Comparison of ENCODE assay signal across 8 cellular contexts in the genomic region with DNA sequence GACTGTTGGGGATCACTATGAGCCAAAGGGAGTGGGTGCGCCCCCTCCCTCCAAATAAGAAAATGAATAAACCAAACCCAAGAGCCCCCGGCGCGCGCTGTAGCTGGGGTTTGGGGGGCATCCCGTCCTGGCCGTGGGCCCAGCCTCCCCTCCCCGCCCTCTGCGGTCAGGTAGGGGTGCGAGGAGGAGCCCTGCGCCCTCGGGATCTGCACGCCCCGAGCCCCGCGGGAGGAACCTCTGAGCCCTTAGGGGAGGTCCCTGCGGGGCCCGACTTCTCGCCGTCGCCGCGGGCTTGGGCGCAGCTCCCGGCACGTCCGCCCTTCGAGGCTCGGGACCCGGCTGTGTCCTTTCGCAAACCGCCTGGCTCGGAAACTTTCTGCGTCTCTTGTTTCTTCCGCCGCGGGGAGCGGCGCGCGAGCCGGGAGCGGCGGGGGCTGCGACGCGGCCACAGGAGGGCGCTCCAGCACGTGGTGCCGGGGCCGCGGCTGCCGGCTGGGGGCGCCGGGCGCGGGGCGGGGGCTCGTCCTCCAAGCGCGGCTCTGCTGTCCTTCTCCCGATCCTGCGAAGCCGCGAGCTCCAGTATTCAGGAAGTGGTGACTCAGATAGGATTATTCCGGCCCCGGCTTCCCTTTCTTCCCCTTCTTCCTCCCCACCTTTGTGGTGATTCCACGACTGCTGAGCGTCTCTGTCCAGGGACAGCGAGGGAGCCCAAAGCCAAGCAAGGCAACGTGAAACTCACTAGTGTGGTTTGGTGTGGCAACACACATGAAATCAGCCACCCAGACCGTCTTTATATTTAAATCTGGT. TPM values are rescaled to one million over a fixed set of nuclear protein-coding genes. Genes with fewer than 3 reads are reported as not detected.
A peak's percentile ranks its signal among the peaks of the same experiment; 100 is the strongest.
DNase-seq lines count a peak whose midpoint lies in the region; ATAC-seq and TF ChIP-seq lines count a peak whose summit lies in the region.

No MANE protein-coding gene starts in this region.

- CTCF ChIA-PET in CD4-positive, alpha-beta memory T cell (lab: Charles Lee; ENCODE audit: partially characterized antibody), result interaction anchor here (0.8 to 29.3 kb wide), 33 partner anchors 10 to 309 kb away, joined by 3 to 605 read pairs (median 7); partner anchors contain the start of gene PSMD12
- CTCF ChIA-PET in SK-N-SH (lab: Yijun Ruan, JAX), result interaction anchor here (0.6 to 10.1 kb wide), 106 partner anchors 10 to 1489 kb away, joined by 3 to 284 read pairs (median 5); partner anchors contain the start of genes NOL11 and PSMD12

- peaks cover 13 to 29% of the 10 kb centered on the region in 2 donors for H3K36me3 Mint-ChIP-seq in CD4-positive, alpha-beta memory T cell
- peaks cover 12% of the 10 kb centered on the region for H3K36me3 Mint-ChIP-seq in type B pancreatic cell

- H3K4me1 ChIP-seq in CD4-positive, alpha-beta memory T cell (ENCODE audit: insufficient read depth, low read length), result peaks cover 64% of the 10 kb centered on the region
- peaks cover 22% of the 10 kb centered on the region for H3K4me1 ChIP-seq in MM.1S (ENCODE audit: low read length)
- peaks cover 16 to 21% of the 10 kb centered on the region in 2 experiments; a peak in 3 of 4 replicates for H3K4me1 ChIP-seq in SK-N-SH (ENCODE audit: control insufficient read depth in 1 of 2, insufficient read depth in 2 of 2, low read depth in 1 of 2, low read length in 1 of 2)

- H3K27me3 ChIP-seq in CD4-positive, alpha-beta memory T cell (ENCODE audit: insufficient read depth, low read length), result no peaks in the 10 kb centered on the region
- H3K27me3 ChIP-seq in MM.1S (replicated peaks; ENCODE audit: insufficient read depth, low read length), result no peaks in the 10 kb centered on the region
- H3K27me3 ChIP-seq in SK-N-SH (ENCODE audit: insufficient read depth), result no peaks in the 10 kb centered on the region

- peaks cover 33 to 67% (median 46%) of the 10 kb centered on the region in 4 donors for H3K4me1 Mint-ChIP-seq in CD4-positive, alpha-beta memory T cell
- peaks cover 28% of the 10 kb centered on the region for H3K4me1 Mint-ChIP-seq in type B pancreatic cell (ENCODE audit: unreplicated experiment)

- TF ChIP-seq EP300 in SK-N-SH (IDR thresholded peaks at IDR 0.05; ENCODE audit: borderline replicate concordance in 1 of 2, low read depth in 1 of 2, low read length in 1 of 2), result no peak; a peak in 1 of 4 replicates

- H3K4me2 ChIP-seq in MM.1S (ENCODE audit: low read depth, low read length) (peak overlapping the region; percentile 98), SK-N-SH (peak overlapping the region; percentile 97)

- H3K27ac Mint-ChIP-seq in CD4-positive, alpha-beta memory T cell, result peak overlapping the region; percentile 86 to 98 (median 95)
- H3K27ac Mint-ChIP-seq in type B pancreatic cell, result peak overlapping the region; percentile 88

- intact Hi-C loops in CD4-positive, alpha-beta memory T cell (cut with micrococcal nuclease), result loop anchor here (1.0 to 5.0 kb wide), 5 partner anchors 9 to 449 kb away; partner anchors contain the start of gene BPTF
- intact Hi-C loops in cardiac septum (cut with DNase I), result loop anchor here (2.0 to 5.0 kb wide), 4 partner anchors 64 to 254 kb away; no protein-coding TSS in a partner anchor

- no peaks in the 10 kb centered on the region for H3K36me3 ChIP-seq in CD4-positive, alpha-beta memory T cell (ENCODE audit: insufficient read depth, low read length)
- no peaks in the 10 kb centered on the region for H3K36me3 ChIP-seq in MM.1S (replicated peaks; ENCODE audit: insufficient read depth, low read length)
- H3K36me3 ChIP-seq in SK-N-SH (replicated peaks in 1 of 2; ENCODE audit: control insufficient read depth in 1 of 2, insufficient read depth in 2 of 2, low read length in 1 of 2), result no peaks in the 10 kb centered on the region

- 2% methylated on average over 33 of the region's 72 CpGs for WGBS in SK-N-SH (ENCODE audit: low lambda C conversion rate)

- H3K79me2 ChIP-seq in MM.1S (ENCODE audit: low read length) (peaks cover 45% of the 10 kb centered on the region), SK-N-SH (ENCODE audit: insufficient read depth) (peaks cover 40% of the 10 kb centered on the region)

- ATAC-seq in GM21529 (IDR thresholded peaks at IDR 0.05; ENCODE audit: unreplicated experiment), result peak; percentile 35

- no peaks in the 10 kb centered on the region for H3K9me3 ChIP-seq in CD4-positive, alpha-beta memory T cell (ENCODE audit: control insufficient read depth in 1 of 2, low read length in 2 of 2)
- H3K9me3 ChIP-seq in MM.1S (replicated peaks; ENCODE audit: insufficient read depth, low read length) (no peaks in the 10 kb centered on the region), SK-N-SH (no peaks in the 10 kb centered on the region)

- peak overlapping the region; percentile 81 to 84 for H3K4me3 ChIP-seq in CD4-positive, alpha-beta memory T cell (ENCODE audit: low read length in 2 of 2)
- H3K4me3 ChIP-seq in MM.1S (ENCODE audit: low read length) (peak overlapping the region; percentile 96), SK-N-SH (ENCODE audit: low read depth in 2 of 2, low read length in 1 of 2) (peak overlapping the region; percentile 74 to 95)

- H3K27me3 Mint-ChIP-seq in CD4-positive, alpha-beta memory T cell, result no peaks in the 10 kb centered on the region
- H3K27me3 Mint-ChIP-seq in type B pancreatic cell, result peaks cover 5% of the 10 kb centered on the region

- TF ChIP-seq CTCF in MM.1S (IDR thresholded peaks at IDR 0.05; ENCODE audit: low read length), result peak; percentile 43
- TF ChIP-seq CTCF in SK-N-SH (IDR thresholded peaks at IDR 0.05), result peak; percentile 62
- TF ChIP-seq CTCF in type B pancreatic cell (conservative IDR thresholded peaks at IDR 0.05), result peak; percentile 82

- H3K9ac ChIP-seq in MM.1S (ENCODE audit: low read length) (peak overlapping the region; percentile 82), SK-N-SH (peak overlapping the region; percentile 85)

- H2AFZ ChIP-seq in MM.1S (ENCODE audit: low read length), result peak overlapping the region; percentile 96
- peak overlapping the region; percentile 72 for H2AFZ ChIP-seq in SK-N-SH (ENCODE audit: low read depth)

- peaks cover 0 to 6% (median 0%) of the 10 kb centered on the region in 8 donors for H3K9me3 Mint-ChIP-seq in CD4-positive, alpha-beta memory T cell
- H3K9me3 Mint-ChIP-seq in type B pancreatic cell, result no peaks in the 10 kb centered on the region

- peak; percentile 81 to 85 (median 83) for DNase-seq in CD4-positive, alpha-beta memory T cell
- DNase-seq in MM.1S (peak; percentile 80), SK-N-SH (peak; percentile 94), cardiac septum (ENCODE audit: low spot score) (peak; percentile 86), pons (ENCODE audit: low spot score) (peak; percentile 32), type B pancreatic cell (ENCODE audit: extremely low spot score, unreplicated experiment) (peak; percentile 84)
- peak; percentile 57 for DNase-seq in activated naive CD8-positive, alpha-beta T cell treated with anti-CD3 and anti-CD28 coated beads, Interleukin-2, amount 50 U/mL, for 16 hours (ENCODE audit: low read depth, low spot score)

- H3F3A ChIP-seq in MM.1S (ENCODE audit: insufficient read depth, low read length) (peaks cover 22% of the 10 kb centered on the region), SK-N-SH (replicated peaks; ENCODE audit: insufficient read depth) (peaks cover 22% of the 10 kb centered on the region)

- peak overlapping the region; percentile 78 for H3K27ac ChIP-seq in CD4-positive, alpha-beta memory T cell (ENCODE audit: low read depth, low read length)
- H3K27ac ChIP-seq in MM.1S (ENCODE audit: low read length) (peak overlapping the region; percentile 74), SK-N-SH (ENCODE audit: low read depth in 2 of 2, low read length in 1 of 2) (peak overlapping the region; percentile 97 to 98)

- H3K4me3 Mint-ChIP-seq in CD4-positive, alpha-beta memory T cell, result peak overlapping the region; percentile 89 to 99 (median 95)
- H3K4me3 Mint-ChIP-seq in type B pancreatic cell, result peak overlapping the region; percentile 93

- H3K9me2 ChIP-seq in MM.1S (replicated peaks; ENCODE audit: insufficient read depth, low read length) (no peaks in the 10 kb centered on the region), SK-N-SH (no peaks in the 10 kb centered on the region)

- TF ChIP-seq RAD21 in SK-N-SH (IDR thresholded peaks at IDR 0.05; ENCODE audit: low read length), result peak; percentile 75

- H4K20me1 ChIP-seq in MM.1S (ENCODE audit: insufficient read depth, low read length), result no peaks in the 10 kb centered on the region
- no peaks in the 10 kb centered on the region for H4K20me1 ChIP-seq in SK-N-SH (ENCODE audit: insufficient read depth)

- POLR2A ChIA-PET in CD4-positive, alpha-beta memory T cell (lab: Charles Lee; ENCODE audit: partially characterized antibody), result interaction anchor here (0.7 to 9.1 kb wide), 24 partner anchors 9 to 447 kb away, joined by 3 to 258 read pairs (median 12); partner anchors contain the start of genes BPTF, NOL11 and PSMD12
- POLR2A ChIA-PET in SK-N-SH (lab: Yijun Ruan, JAX), result interaction anchor here (0.6 to 3.3 kb wide), 10 partner anchors 91 to 339 kb away, joined by 3 to 17 read pairs (median 4); partner anchors contain the start of gene NOL11

TF ChIP-seq in SK-N-SH, 30 proteins besides CTCF, POLR2A, EP300 and RAD21 (continues in another document):
- TF ChIP-seq POLR2AphosphoS5 (IDR thresholded peaks at IDR 0.05; ENCODE audit: low read depth, low read length), result peak; percentile 44; the same call in 1 of the 2 replicates
- TF ChIP-seq JUND (IDR thresholded peaks at IDR 0.05), result peak; percentile 29; the same call in 1 of the 2 replicates
- no peak for TF ChIP-seq USF1 (IDR thresholded peaks at IDR 0.05; ENCODE audit: borderline replicate concordance, low read depth)
- no peak for TF ChIP-seq NRF1 (IDR thresholded peaks at IDR 0.05; ENCODE audit: low read depth, low read length)

RNA-seq across cellular contexts. Expression of gene PITPNC1, which starts 1.6 kb away (rescaled TPM):
- 10 to 100 TPM; 68.4 to 71.2 TPM for total RNA-seq in CD4-positive, alpha-beta memory T cell
- polyA plus RNA-seq in CD4-positive, alpha-beta memory T cell, result 100 to 1,000 TPM; 109 to 124 TPM
- 14.0 and 18.4 TPM in 2 replicates for polyA plus RNA-seq in SK-N-SH (2012; rRNA removed)
- 23.1 and 29.2 TPM in 2 replicates for polyA plus RNA-seq in SK-N-SH (2012; cell fraction: cytosol; rRNA removed)
- 10.6 and 14.8 TPM in 2 replicates for polyA plus RNA-seq in SK-N-SH (2012; cell fraction: nucleus; rRNA removed)
- 12.5 TPM for total RNA-seq in cardiac septum
- 13.0 and 18.7 TPM in 2 replicates for total RNA-seq in type B pancreatic cell (ENCODE audit: low replicate concordance)

RNA-seq across cellular contexts. Expression of gene PSMD12, which starts 12.3 kb away (rescaled TPM):
- 10 to 100 TPM; 46.9 to 48.8 TPM for total RNA-seq in CD4-positive, alpha-beta memory T cell
- polyA plus RNA-seq in CD4-positive, alpha-beta memory T cell, result 10 to 100 TPM; 34.5 to 49.8 TPM
- polyA plus RNA-seq in SK-N-SH (2012; rRNA removed), result 29.1 and 31.4 TPM in 2 replicates
- polyA plus RNA-seq in SK-N-SH (2012; cell fraction: cytosol; rRNA removed), result 42.1 and 54.1 TPM in 2 replicates
- polyA plus RNA-seq in SK-N-SH (2012; cell fraction: nucleus; rRNA removed), result 10.5 and 23.5 TPM in 2 replicates
- 43.4 TPM for total RNA-seq in cardiac septum
- 43.2 and 52.3 TPM in 2 replicates for total RNA-seq in type B pancreatic cell (ENCODE audit: low replicate concordance)

Comparison
In these comparisons a context has a peak if more than half of its experiments do, and no peak if none do; other contexts are left out.
1. Peak in every context shown above with its lines: DNase-seq, ATAC-seq, H3K4me3 ChIP-seq and H3K27ac ChIP-seq.
2. DNase-seq: peak in every context shown above with its lines; median percentile 94 in SK-N-SH; 86 in cardiac septum; 84 in type B pancreatic cell; 83 in CD4-positive, alpha-beta memory T cell; 80 in MM.1S; 57 in activated naive CD8-positive, alpha-beta T cell treated with anti-CD3 and anti-CD28 coated beads, Interleukin-2, amount 50 U/mL, for 16 hours; 32 in pons.